ENCODE assay signal across 7 cellular contexts in the genomic region with DNA sequence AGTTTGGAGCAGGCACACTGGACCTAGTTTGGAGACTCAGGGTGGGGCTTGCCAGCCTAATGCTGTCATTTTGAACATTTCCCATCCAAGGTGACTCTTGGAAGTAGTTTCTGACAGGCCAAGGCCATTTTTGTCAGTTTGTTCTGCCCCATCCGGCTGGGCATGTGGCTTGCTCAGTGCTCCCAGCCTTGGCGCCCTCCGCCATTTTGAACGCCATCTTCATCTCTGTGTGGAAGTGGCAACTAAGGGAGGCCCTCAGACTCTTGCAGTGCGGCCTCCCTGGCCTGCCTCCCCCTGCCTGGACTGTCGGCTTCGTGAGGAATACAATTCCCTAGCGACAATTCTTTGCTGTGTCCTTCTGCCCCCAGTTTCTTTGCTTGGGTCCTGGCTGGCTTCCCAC.
"Had no signal": no experiment of that assay in that cellular context is flagged by ENCODE, and none has a peak within 500 bp of the region (broad histone marks: within the 10 kb centered on the region; RNA-seq: fewer than 3 reads in every experiment).

No MANE protein-coding gene starts in this region.

- H3K4me2 ChIP-seq: GM23338 had no signal

- H2AFZ ChIP-seq: GM23338 had no signal

- H3K27ac ChIP-seq: HL-60 had no signal

- H3K4me1 ChIP-seq: HAP-1 had no signal

- H3K36me3 ChIP-seq: HAP-1 had no signal

- H3K9me3 ChIP-seq: HAP-1 had no signal

- FAIRE-seq: HepG2 had no signal

- H3K4me3 ChIP-seq: GM23338, HAP-1 had no signal

- DNase-seq: H7, HFFc6, KBM-7 had no signal
